In the genomic region with DNA sequence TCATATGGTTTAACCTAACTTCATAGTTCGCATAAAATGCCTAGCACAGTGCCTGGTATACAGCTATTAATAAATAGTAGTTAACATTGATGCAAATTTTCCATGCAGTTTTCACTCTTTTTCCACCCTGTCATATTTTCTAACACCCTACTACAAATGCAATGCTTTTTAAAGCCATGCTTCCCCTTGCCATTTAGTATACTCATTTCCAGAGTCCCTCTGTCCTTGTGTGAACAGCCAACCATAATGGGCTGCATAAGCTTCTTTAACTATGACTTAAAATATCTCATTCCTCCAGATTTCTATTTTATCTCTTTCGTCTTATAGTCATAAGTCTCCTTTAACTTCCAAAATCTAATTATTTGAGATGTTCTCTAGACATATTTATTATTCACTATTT, we compare ENCODE assay signal across 10 cellular contexts.
"Had no signal": no experiment of that assay in that cellular context is flagged by ENCODE, and none has a peak within 500 bp of the region (broad histone marks: within the 10 kb centered on the region; RNA-seq: fewer than 3 reads in every experiment).

No MANE protein-coding gene starts in this region.

- H3K9ac ChIP-seq: GM23248 had no signal

- H3K4me1 ChIP-seq: HAP-1 had no signal

- FAIRE-seq: HTR-8/SVneo, K562 had no signal

- ATAC-seq: HCT116, K562 had no signal

- H3K27ac ChIP-seq: GM23248 had no signal

- H3K4me3 ChIP-seq: GM23248, HAP-1, K562 had no signal

- H3K36me3 ChIP-seq: HAP-1 had no signal

- H3K9me3 Mint-ChIP-seq: HFFc6 had no signal

- H2AFZ ChIP-seq: GM23248 had no signal

- DNase-seq: GM23248, GOT3, H7, HFFc6, IMR-90, KG1 had no signal

- H3K4me3 Mint-ChIP-seq: HFFc6 had no signal

- H3K9me3 ChIP-seq: HAP-1 had no signal
